In genomic region chr1:99481-99880, GRCh38 we compare ENCODE assay signal across 5 cellular contexts. TPM values are rescaled to one million over a fixed set of nuclear protein-coding genes. Genes with fewer than 3 reads are reported as not detected.
"Had no signal": no experiment of that assay in that cellular context is flagged by ENCODE, and none has a peak within 500 bp of the region (broad histone marks: within the 10 kb centered on the region; RNA-seq: fewer than 3 reads in every experiment).

No MANE protein-coding gene starts in this region.

RNA-seq across cellular contexts. Expression of gene OR4F5, which starts 34.3 kb away (rescaled TPM):
- total RNA-seq: HepG2, HT-29, HT1080, IMR-90, K562 had no signal
